ENCODE assay signal across 12 cellular contexts in the genomic region with DNA sequence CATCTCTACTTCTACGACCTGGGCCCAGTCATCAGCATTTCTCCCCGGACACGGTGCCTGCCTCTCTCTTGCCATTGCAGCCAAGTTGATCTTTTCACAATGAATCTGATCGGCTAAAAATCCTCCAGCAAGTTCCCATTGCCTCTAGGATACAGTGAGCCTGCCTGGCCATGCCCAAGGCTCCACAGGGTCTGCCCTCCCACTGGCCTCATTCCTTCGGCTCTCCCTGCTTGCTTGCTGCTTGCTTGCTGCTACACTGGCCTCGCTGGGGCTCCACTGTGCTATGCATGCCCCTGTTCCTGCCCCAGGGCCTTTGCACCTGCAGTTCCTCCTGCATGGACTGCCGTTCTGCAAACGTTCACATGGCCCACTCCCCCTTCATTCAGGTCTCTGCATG. TPM values are rescaled to one million over a fixed set of nuclear protein-coding genes. Genes with fewer than 3 reads are reported as not detected.
DNase-seq lines count a peak whose midpoint lies in the region; ATAC-seq and TF ChIP-seq lines count a peak whose summit lies in the region.
"Had no signal": no experiment of that assay in that cellular context is flagged by ENCODE, and none has a peak within 500 bp of the region (broad histone marks: within the 10 kb centered on the region; RNA-seq: fewer than 3 reads in every experiment).

No MANE protein-coding gene starts in this region.

- peak; percentile 4 for DNase-seq in activated naive CD4-positive, alpha-beta T cell treated with anti-CD3 and anti-CD28 coated beads, Interleukin-2, amount 50 U/mL, for 16 hours
- DNase-seq in activated naive CD4-positive, alpha-beta T cell treated with Interleukin-2 at 50 U/mL for 16 hours: no peak
- no peak for DNase-seq in activated T-helper 2 cell treated with anti-CD3 and anti-CD28 coated beads, Interferon-gamma antibody, Interleukin-2, Interleukin-4, amounts not matched to agents 10 μg/mL and 5 μg/mL and 100 μg/mL, durations not matched to agents 14 hours and 24 hours and 36 hours (ENCODE audit: low spot score)
- DNase-seq in mesenteric fat pad (ENCODE audit: low spot score): peak; percentile 22
- DNase-seq in stomach: peak; percentile 13
- DNase-seq in DMS79 (lab: John Stamatoyannopoulos, UW): no peak
- no peak for DNase-seq in ACHN
- DNase-seq: NCI-H1105, NCI-H526 treated with DMSO at 0.1 percent for 48 hours, SHP77 had no signal

- peak overlapping the region; percentile 43 for H3K4me3 Mint-ChIP-seq in activated T-helper 2 cell treated with anti-CD3 and anti-CD28 coated beads, Interferon-gamma antibody, Interleukin-2, Interleukin-4, amounts not matched to agents 10 μg/mL and 5 μg/mL and 100 μg/mL, durations not matched to agents 14 hours and 24 hours and 36 hours (ENCODE audit: low read depth)

- ATAC-seq in HG02642 (IDR thresholded peaks at IDR 0.05; ENCODE audit: poor library complexity, unreplicated experiment): no peak

- intact Hi-C loops in activated T-helper 2 cell treated with anti-CD3 and anti-CD28 coated beads, Interferon-gamma antibody, Interleukin-2, Interleukin-4, amounts not matched to agents 10 μg/mL and 5 μg/mL and 100 μg/mL, durations not matched to agents 14 hours and 24 hours and 36 hours (cut with micrococcal nuclease): loop anchor here (5.0 kb wide), 1 partner anchor 378 kb away; the partner anchor contains the start of gene SEC61A1
- intact Hi-C loops in stomach (cut with DNase I; ENCODE audit: low total_unique reads): no loop called here

- no peaks in the 10 kb centered on the region for H3K9me3 Mint-ChIP-seq in activated T-helper 2 cell treated with anti-CD3 and anti-CD28 coated beads, Interferon-gamma antibody, Interleukin-2, Interleukin-4, amounts not matched to agents 10 μg/mL and 5 μg/mL and 100 μg/mL, durations not matched to agents 14 hours and 24 hours and 36 hours
- H3K9me3 Mint-ChIP-seq: dendritic cell treated with granulocyte-macrophage colony-stimulating factor and Interleukin-4, amounts not matched to agents 40 ng/mL and 50 ng/mL, for 4 days had no signal

- TF ChIP-seq CTCF in stomach (IDR thresholded peaks at IDR 0.05): no peak

- H3K27me3 Mint-ChIP-seq in activated T-helper 2 cell treated with anti-CD3 and anti-CD28 coated beads, Interferon-gamma antibody, Interleukin-2, Interleukin-4, amounts not matched to agents 10 μg/mL and 5 μg/mL and 100 μg/mL, durations not matched to agents 14 hours and 24 hours and 36 hours (ENCODE audit: low read depth): no peaks in the 10 kb centered on the region
- H3K27me3 Mint-ChIP-seq: dendritic cell treated with granulocyte-macrophage colony-stimulating factor and Interleukin-4, amounts not matched to agents 40 ng/mL and 50 ng/mL, for 4 days had no signal

- H3K4me3 ChIP-seq in stomach: peak overlapping the region in 1 of 4 donors; percentile 98

- no peaks in the 10 kb centered on the region for H3K27me3 ChIP-seq in stomach

- H3K27ac ChIP-seq in stomach: no peak overlapping the region

- peaks cover 14 to 45% (median 41%) of the 10 kb centered on the region in 4 donors for H3K36me3 ChIP-seq in stomach

- in situ Hi-C loops in ACHN (cut with HindIII; ENCODE audit: low pct_ligation_motif_present, low pct_unique_long_range_greater_than_20kb, low sequenced_read_pairs): loop anchor here (25.0 kb wide), 1 partner anchor 288 kb away; no protein-coding TSS in a partner anchor

- no peaks in the 10 kb centered on the region for H3K36me3 Mint-ChIP-seq in activated T-helper 2 cell treated with anti-CD3 and anti-CD28 coated beads, Interferon-gamma antibody, Interleukin-2, Interleukin-4, amounts not matched to agents 10 μg/mL and 5 μg/mL and 100 μg/mL, durations not matched to agents 14 hours and 24 hours and 36 hours (ENCODE audit: low read depth)

- H3K9me3 ChIP-seq in stomach: no peaks in the 10 kb centered on the region

- no peak for TF ChIP-seq EP300 in stomach (IDR thresholded peaks at IDR 0.05)

- H3K27ac Mint-ChIP-seq in activated T-helper 2 cell treated with anti-CD3 and anti-CD28 coated beads, Interferon-gamma antibody, Interleukin-2, Interleukin-4, amounts not matched to agents 10 μg/mL and 5 μg/mL and 100 μg/mL, durations not matched to agents 14 hours and 24 hours and 36 hours: no peak overlapping the region
- H3K27ac Mint-ChIP-seq: dendritic cell treated with granulocyte-macrophage colony-stimulating factor and Interleukin-4, amounts not matched to agents 40 ng/mL and 50 ng/mL, for 4 days had no signal

- H3K4me1 Mint-ChIP-seq in activated T-helper 2 cell treated with anti-CD3 and anti-CD28 coated beads, Interferon-gamma antibody, Interleukin-2, Interleukin-4, amounts not matched to agents 10 μg/mL and 5 μg/mL and 100 μg/mL, durations not matched to agents 14 hours and 24 hours and 36 hours (ENCODE audit: low read depth): peaks cover 13% of the 10 kb centered on the region

- 85 to 98% (median 91%) methylated on average over 8 of the region's 8 CpGs for WGBS in stomach, 5 donors

- no peak for TF ChIP-seq POLR2A in stomach (IDR thresholded peaks at IDR 0.05)

- peaks cover 28 to 39% (median 31%) of the 10 kb centered on the region in 4 donors for H3K4me1 ChIP-seq in stomach

RNA-seq across cellular contexts. Expression of gene ABTB1, which starts 2.0 kb away (rescaled TPM):
- total RNA-seq in activated T-helper 2 cell treated with anti-CD3 and anti-CD28 coated beads, Interferon-gamma antibody, Interleukin-2, Interleukin-4, amounts not matched to agents 10 μg/mL and 5 μg/mL and 100 μg/mL, durations not matched to agents 14 hours and 24 hours and 36 hours: 11.7 and 12.1 TPM in 2 replicates
- total RNA-seq in mesenteric fat pad (34.8 TPM), stomach (100 to 1,000 TPM in 1 of 5 donors, 10 to 100 TPM in 4; 22.0 to 113 (median 56.6) TPM)
- 10 to 100 TPM; 25.7 to 36.3 (median 34.4) TPM for polyA plus RNA-seq in stomach

RNA-seq across cellular contexts. Expression of gene PODXL2, which starts 45.8 kb away (rescaled TPM):
- 3.5 and 3.9 TPM in 2 replicates for total RNA-seq in activated T-helper 2 cell treated with anti-CD3 and anti-CD28 coated beads, Interferon-gamma antibody, Interleukin-2, Interleukin-4, amounts not matched to agents 10 μg/mL and 5 μg/mL and 100 μg/mL, durations not matched to agents 14 hours and 24 hours and 36 hours
- total RNA-seq in mesenteric fat pad (2.5 TPM), stomach (10 to 100 TPM in 4 of 5 donors, 1 to 10 TPM in 1; 5.3 to 50.9 (median 15.6) TPM)
- polyA plus RNA-seq in stomach: 10 to 100 TPM in 2 of 3 donors, 1 to 10 TPM in 1; 6.3 to 11.6 (median 10.6) TPM

Comparison
In these comparisons a context has a peak if more than half of its experiments do, and no peak if none do; other contexts are left out.
1. DNase-seq: peak in activated naive CD4-positive, alpha-beta T cell treated with anti-CD3 and anti-CD28 coated beads, Interleukin-2, amount 50 U/mL, for 16 hours (single experiment), mesenteric fat pad (single experiment) and stomach (single experiment); none in activated naive CD4-positive, alpha-beta T cell treated with Interleukin-2 at 50 U/mL for 16 hours (single experiment), activated T-helper 2 cell treated with anti-CD3 and anti-CD28 coated beads, Interferon-gamma antibody, Interleukin-2, Interleukin-4, amounts not matched to agents 10 μg/mL and 5 μg/mL and 100 μg/mL, durations not matched to agents 14 hours and 24 hours and 36 hours (single experiment), DMS79 (single experiment) and ACHN (single experiment).